1 cellular context compared by ENCODE assay signal in genomic region chr6:167341665-167342655, GRCh38.
TF ChIP-seq lines count a peak whose summit lies in the region.

No MANE protein-coding gene starts in this region.

TF ChIP-seq in HepG2, 621 proteins besides CTCF, POLR2A, EP300 and RAD21 (continued from another document and continues in another):
- TF ChIP-seq KIAA2018 (CRISPR knock-in tag; IDR thresholded peaks at IDR 0.05; ENCODE audit: borderline replicate concordance) (no peak), HDAC1 (CRISPR knock-in tag; IDR thresholded peaks at IDR 0.05) (peak; percentile 97), ZNF766 (CRISPR knock-in tag; IDR thresholded peaks at IDR 0.05; ENCODE audit: borderline replicate concordance) (peak; percentile 72; the same call in 1 of the 2 replicates), ZNF652 (CRISPR knock-in tag; IDR thresholded peaks at IDR 0.05; ENCODE audit: borderline replicate concordance, low read depth) (peak; percentile 75; the same call in 1 of the 2 replicates), IRX3 (CRISPR knock-in tag; IDR thresholded peaks at IDR 0.05; ENCODE audit: borderline replicate concordance, low read depth) (no peak), ATF1 (CRISPR knock-in tag; IDR thresholded peaks at IDR 0.05) (peak; percentile 87), EHMT2 (IDR thresholded peaks at IDR 0.05; ENCODE audit: borderline replicate concordance, low read depth, low read length) (peak; percentile 69; the same call in 1 of the 2 replicates), NFKB2 (CRISPR knock-in tag; IDR thresholded peaks at IDR 0.05; ENCODE audit: borderline replicate concordance) (no peak), THYN1 (CRISPR knock-in tag; IDR thresholded peaks at IDR 0.05; ENCODE audit: borderline replicate concordance, low read depth) (no peak), MAX (IDR thresholded peaks at IDR 0.05) (peak; percentile 85), ZNF770 (CRISPR knock-in tag; IDR thresholded peaks at IDR 0.05) (peak; percentile 70; the same call in 1 of the 2 replicates), TCF7 (IDR thresholded peaks at IDR 0.05; ENCODE audit: low read depth) (peak; percentile 99), ZNF619 (CRISPR knock-in tag; IDR thresholded peaks at IDR 0.05) (0 out of 2 replicates have a peak, but pooled peaks have one; percentile 20), MEF2D (CRISPR knock-in tag; IDR thresholded peaks at IDR 0.05) (peak; percentile 98), MLXIP (CRISPR knock-in tag; IDR thresholded peaks at IDR 0.05; ENCODE audit: borderline replicate concordance) (0 out of 2 replicates have a peak, but pooled peaks have one; percentile 59), ZNF639 (CRISPR knock-in tag; conservative IDR thresholded peaks at IDR 0.05) (peak; percentile 88), BRD4 (CRISPR knock-in tag; IDR thresholded peaks at IDR 0.05) (peak; percentile 87; the same call in 1 of the 2 replicates), PRDM4 (CRISPR knock-in tag; IDR thresholded peaks at IDR 0.05; ENCODE audit: borderline replicate concordance) (peak; percentile 38; the same call in 1 of the 2 replicates), FLYWCH1 (CRISPR knock-in tag; IDR thresholded peaks at IDR 0.05) (no peak), ZNF350 (CRISPR knock-in tag; IDR thresholded peaks at IDR 0.05; ENCODE audit: borderline replicate concordance, low read depth) (peak; percentile 26), STAG1 (CRISPR knock-in tag; IDR thresholded peaks at IDR 0.05) (peak; percentile 42), PHB2 (IDR thresholded peaks at IDR 0.05; ENCODE audit: partially characterized antibody) (no peak), TFDP1 (CRISPR knock-in tag; IDR thresholded peaks at IDR 0.05; ENCODE audit: borderline replicate concordance) (peak; percentile 63; the same call in 1 of the 2 replicates), TBX3 (IDR thresholded peaks at IDR 0.05; ENCODE audit: borderline replicate concordance) (peak; percentile 98), HNRNPH1 (optimal IDR thresholded peaks at IDR 0.05; ENCODE audit: low read depth, low read length) (no peak), ZNF20 (CRISPR knock-in tag; IDR thresholded peaks at IDR 0.05) (peak; percentile 74; the same call in 1 of the 2 replicates), ZNF562 (CRISPR knock-in tag; IDR thresholded peaks at IDR 0.05; ENCODE audit: borderline replicate concordance) (no peak), IKZF5 (CRISPR knock-in tag; IDR thresholded peaks at IDR 0.05) (peak; percentile 99), ZNF281 (CRISPR knock-in tag; IDR thresholded peaks at IDR 0.05; ENCODE audit: borderline replicate concordance) (peak; percentile 85; the same call in 1 of the 2 replicates), REL (CRISPR knock-in tag; conservative IDR thresholded peaks at IDR 0.05) (no peak), ZSCAN29 (CRISPR knock-in tag; conservative IDR thresholded peaks at IDR 0.05) (0 out of 2 replicates have a peak, but pooled peaks have one; percentile 48)
